ENCODE assay signal across 24 cellular contexts in genomic region chr12:119375170-119375569, GRCh38. TPM values are rescaled to one million over a fixed set of nuclear protein-coding genes. Genes with fewer than 3 reads are reported as not detected.
A peak's percentile ranks its signal among the peaks of the same experiment; 100 is the strongest.
DNase-seq lines count a peak whose midpoint lies in the region; ATAC-seq and TF ChIP-seq lines count a peak whose summit lies in the region.
"Had no signal": no experiment of that assay in that cellular context is flagged by ENCODE, and none has a peak within 500 bp of the region (broad histone marks: within the 10 kb centered on the region; RNA-seq: fewer than 3 reads in every experiment).

No MANE protein-coding gene starts in this region.

- H3K4me3 Mint-ChIP-seq in T-helper 2 cell treated with Interferon-gamma antibody and Interleukin-4, amounts not matched to agents 5 μg/mL and 100 μg/mL, for 36 hours: peak overlapping the region; percentile 47
- no peak overlapping the region for H3K4me3 Mint-ChIP-seq in neural progenitor cell
- H3K4me3 Mint-ChIP-seq: CD4-positive, CD25-positive, alpha-beta regulatory T cell had no signal

- H3K4me3 ChIP-seq in heart left ventricle (no peak overlapping the region), neural progenitor cell (no peak overlapping the region), SJCRH30 (no peak overlapping the region)
- H3K4me3 ChIP-seq in BLaER1 treated with 17β-estradiol and CSF1 and Interleukin-3, amounts not matched to agents 10 nM and 100 nM: peak overlapping the region in 7 of 10 experiments; percentile 21 to 55 (median 31); a peak in 9 of 20 replicates

- ATAC-seq in heart left ventricle: no peak
- ATAC-seq: HCT116, PC-3 had no signal

- H3F3A ChIP-seq in neural progenitor cell (ENCODE audit: low read depth): no peaks in the 10 kb centered on the region

- WGBS in heart left ventricle, 4 donors: 82 to 87% (median 82%) methylated on average over 3 of the region's 3 CpGs

- TF ChIP-seq POLR2A in heart left ventricle (IDR thresholded peaks at IDR 0.05): no peak

- peak overlapping the region; percentile 84 to 96 (median 91) for H3K4me2 ChIP-seq in BLaER1 treated with 17β-estradiol and CSF1 and Interleukin-3, amounts not matched to agents 10 nM and 100 nM
- H3K4me2 ChIP-seq in neural progenitor cell: no peak overlapping the region

- H3K27me3 ChIP-seq in heart left ventricle (no peaks in the 10 kb centered on the region), neural progenitor cell (no peaks in the 10 kb centered on the region), SJCRH30 (no peaks in the 10 kb centered on the region)
- no peaks in the 10 kb centered on the region for H3K27me3 ChIP-seq in BLaER1 treated with 17β-estradiol and CSF1 and Interleukin-3, amounts not matched to agents 10 nM and 100 nM
- H3K27me3 ChIP-seq: BE2C had no signal

- H3K4me1 ChIP-seq in heart left ventricle (peaks cover 0 to 51% (median 18%) of the 10 kb centered on the region in 12 donors), neural progenitor cell (peaks cover 7% of the 10 kb centered on the region), SJCRH30 (no peaks in the 10 kb centered on the region)
- H3K4me1 ChIP-seq in BLaER1 treated with 17β-estradiol and CSF1 and Interleukin-3, amounts not matched to agents 10 nM and 100 nM: peaks cover 48 to 86% (median 68%) of the 10 kb centered on the region in 10 experiments
- H3K4me1 ChIP-seq: BE2C had no signal

- H3K9me3 Mint-ChIP-seq in T-helper 2 cell treated with Interferon-gamma antibody and Interleukin-4, amounts not matched to agents 5 μg/mL and 100 μg/mL, for 36 hours: no peaks in the 10 kb centered on the region
- H3K9me3 Mint-ChIP-seq in neural progenitor cell: peaks cover 3% of the 10 kb centered on the region
- H3K9me3 Mint-ChIP-seq: CD4-positive, CD25-positive, alpha-beta regulatory T cell had no signal

- H3K27me3 Mint-ChIP-seq in T-helper 2 cell treated with Interferon-gamma antibody and Interleukin-4, amounts not matched to agents 5 μg/mL and 100 μg/mL, for 36 hours (ENCODE audit: low read depth): no peaks in the 10 kb centered on the region
- H3K27me3 Mint-ChIP-seq in neural progenitor cell (ENCODE audit: insufficient read depth, low read depth): peaks cover 3% of the 10 kb centered on the region
- H3K27me3 Mint-ChIP-seq: CD4-positive, CD25-positive, alpha-beta regulatory T cell had no signal

- H3K36me3 Mint-ChIP-seq in T-helper 2 cell treated with Interferon-gamma antibody and Interleukin-4, amounts not matched to agents 5 μg/mL and 100 μg/mL, for 36 hours (ENCODE audit: low read depth): no peaks in the 10 kb centered on the region
- H3K36me3 Mint-ChIP-seq in neural progenitor cell: no peaks in the 10 kb centered on the region
- H3K36me3 Mint-ChIP-seq: CD4-positive, CD25-positive, alpha-beta regulatory T cell had no signal

- H3K36me3 ChIP-seq in heart left ventricle (no peaks in the 10 kb centered on the region), neural progenitor cell (no peaks in the 10 kb centered on the region), SJCRH30 (no peaks in the 10 kb centered on the region)
- no peaks in the 10 kb centered on the region for H3K36me3 ChIP-seq in BLaER1 treated with 17β-estradiol and CSF1 and Interleukin-3, amounts not matched to agents 10 nM and 100 nM
- H3K36me3 ChIP-seq: BE2C had no signal

- peak overlapping the region; percentile 78 to 85 (median 82) for H3K9ac ChIP-seq in BLaER1 treated with 17β-estradiol and CSF1 and Interleukin-3, amounts not matched to agents 10 nM and 100 nM
- no peak overlapping the region for H3K9ac ChIP-seq in neural progenitor cell

- H3K27ac ChIP-seq in heart left ventricle (peak overlapping the region in 9 of 12 donors; percentile 2 to 81 (median 50)), neural progenitor cell (no peak overlapping the region), SJCRH30 (no peak overlapping the region)
- H3K27ac ChIP-seq in BLaER1 treated with 17β-estradiol and CSF1 and Interleukin-3, amounts not matched to agents 10 nM and 100 nM: peak overlapping the region; percentile 93 to 98 (median 96)

- peaks cover 12% of the 10 kb centered on the region for H3K4me1 Mint-ChIP-seq in T-helper 2 cell treated with Interferon-gamma antibody and Interleukin-4, amounts not matched to agents 5 μg/mL and 100 μg/mL, for 36 hours (ENCODE audit: low read depth)
- H3K4me1 Mint-ChIP-seq in neural progenitor cell: no peaks in the 10 kb centered on the region

- DNase-seq in T-helper 2 cell treated with Interferon-gamma antibody and Interleukin-4, amounts not matched to agents 5 μg/mL and 100 μg/mL, for 36 hours (ENCODE audit: low spot score): no peak
- DNase-seq in T-helper 2 cell (no peak), heart left ventricle (no peak), cardiac septum (ENCODE audit: low spot score) (no peak), neural progenitor cell (ENCODE audit: low spot score) (no peak), SJCRH30 (no peak)
- DNase-seq: 8988T; ACHN; BE2C; DMS153; DND-41; NCI-H1048; NCI-H1417; NCI-H1694; NCI-H2029 treated with DMSO at 0.1 percent for 48 hours; NCI-H446 treated with DMSO at 0.1 percent for 48 hours; NCI-H526; NCI-H82; NK-92 treated with Interleukin-12 subunit alpha and Interleukin-12 subunit beta, amount 100 ng/mL, for 24 hours; PC-3 had no signal

- no peaks in the 10 kb centered on the region for H3K79me2 ChIP-seq in neural progenitor cell (ENCODE audit: low read depth)

- peak overlapping the region; percentile 44 for H3K27ac Mint-ChIP-seq in T-helper 2 cell treated with Interferon-gamma antibody and Interleukin-4, amounts not matched to agents 5 μg/mL and 100 μg/mL, for 36 hours
- peak overlapping the region; percentile 76 for H3K27ac Mint-ChIP-seq in neural progenitor cell
- H3K27ac Mint-ChIP-seq: CD4-positive, CD25-positive, alpha-beta regulatory T cell had no signal

- no peaks in the 10 kb centered on the region for H4K20me1 ChIP-seq in BLaER1 treated with 17β-estradiol and CSF1 and Interleukin-3, amounts not matched to agents 10 nM and 100 nM
- H4K20me1 ChIP-seq in neural progenitor cell (ENCODE audit: low read depth): no peaks in the 10 kb centered on the region

- no peak overlapping the region for H2AFZ ChIP-seq in neural progenitor cell (replicated peaks)

- intact Hi-C loops in heart left ventricle (cut with DNase I) (loop anchor here in 2 of 10 donors (5.0 to 10.0 kb wide), 3 partner anchors 128 to 190 kb away; no protein-coding TSS in a partner anchor), cardiac septum (cut with DNase I) (loop anchor here (10.0 kb wide), 1 partner anchor 120 kb away; no protein-coding TSS in a partner anchor)

- H3K9me3 ChIP-seq in heart left ventricle: peaks cover 0 to 6% (median 0%) of the 10 kb centered on the region in 12 donors
- H3K9me3 ChIP-seq in BLaER1 treated with 17β-estradiol and CSF1 and Interleukin-3, amounts not matched to agents 10 nM and 100 nM (replicated peaks in 1 of 11): no peaks in the 10 kb centered on the region
- H3K9me3 ChIP-seq in neural progenitor cell (ENCODE audit: low read depth): no peaks in the 10 kb centered on the region
- H3K9me3 ChIP-seq in SJCRH30 (replicated peaks): no peaks in the 10 kb centered on the region
- H3K9me3 ChIP-seq: BE2C had no signal

- TF ChIP-seq CTCF in heart left ventricle (IDR thresholded peaks at IDR 0.05) (no peak), neural progenitor cell (IDR thresholded peaks at IDR 0.05) (no peak)

RNA-seq across cellular contexts. Expression of gene CCDC60, which starts 40.6 kb away (rescaled TPM):
- total RNA-seq in heart left ventricle: not detected
- not detected for polyA plus RNA-seq in heart left ventricle
- total RNA-seq in cardiac septum: not detected
- 0.28 and 4.6 TPM in 2 replicates for total RNA-seq in neural progenitor cell (ENCODE audit: low replicate concordance)
- 0.04 TPM in 1 of 2 replicates, not detected in the other for total RNA-seq in SJCRH30 (2014; rRNA removed; shearing (Covaris generic))
- total RNA-seq: CD4-positive, CD25-positive, alpha-beta regulatory T cell; H4; PC-3 had no signal
- polyA plus RNA-seq: CD4-positive, CD25-positive, alpha-beta regulatory T cell had no signal

Comparison
In these comparisons a context has a peak if more than half of its experiments do, and no peak if none do; other contexts are left out.
1. H3K27ac ChIP-seq: peak in heart left ventricle (9 of 12) and BLaER1 treated with 17β-estradiol and CSF1 and Interleukin-3, amounts not matched to agents 10 nM and 100 nM (11 of 11); none in neural progenitor cell (single experiment) and SJCRH30 (single experiment).
2. H3K4me3 ChIP-seq: peak in BLaER1 treated with 17β-estradiol and CSF1 and Interleukin-3, amounts not matched to agents 10 nM and 100 nM (7 of 10); none in heart left ventricle (0 of 12), neural progenitor cell (single experiment) and SJCRH30 (single experiment).